In the genomic region with DNA sequence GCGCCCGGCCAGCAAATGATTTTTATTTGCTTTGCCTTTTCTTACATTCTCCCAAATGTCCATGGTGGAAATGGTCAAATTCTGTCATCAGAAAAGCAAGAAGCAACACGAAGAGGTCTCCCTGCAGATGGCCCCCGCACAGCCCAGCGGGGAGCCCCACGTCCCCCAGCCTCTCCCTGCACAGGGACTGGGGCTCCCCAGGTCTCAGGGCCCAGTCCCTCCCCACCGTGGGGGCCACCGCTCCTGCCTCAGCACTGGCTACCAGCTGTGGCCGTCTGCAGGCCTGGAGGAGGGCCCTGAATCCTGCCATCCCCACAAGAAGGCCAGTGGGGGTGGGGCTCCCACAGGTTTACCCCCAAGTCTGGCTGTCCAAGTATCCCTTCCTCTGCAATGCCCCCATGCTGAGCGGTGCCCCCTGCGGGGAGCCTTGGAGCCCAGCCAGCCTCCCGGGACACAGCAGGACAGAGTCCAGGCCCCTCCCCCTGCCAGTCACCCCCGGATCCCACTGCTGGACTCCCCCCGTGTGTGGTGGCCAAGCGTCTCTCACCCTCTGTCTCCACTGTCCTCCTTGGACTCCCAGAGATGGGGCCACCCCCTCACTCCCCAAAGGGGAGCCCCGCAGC, we compare ENCODE assay signal across 31 cellular contexts. TPM values are rescaled to one million over a fixed set of nuclear protein-coding genes. Genes with fewer than 3 reads are reported as not detected.
"Had no signal": no experiment of that assay in that cellular context is flagged by ENCODE, and none has a peak within 500 bp of the region (broad histone marks: within the 10 kb centered on the region; RNA-seq: fewer than 3 reads in every experiment).

No MANE protein-coding gene starts in this region.

- H3K27ac Mint-ChIP-seq: activated CD4-positive, alpha-beta memory T cell treated with anti-CD3 and anti-CD28 coated beads, Interleukin-2, amount 10 ng/mL, durations not matched to agents 7 days and 5 days; activated CD4-positive, alpha-beta T cell treated with anti-CD3 and anti-CD28 coated beads, Interleukin-2, amount 10 ng/mL, durations not matched to agents 7 days and 5 days; activated naive CD4-positive, alpha-beta T cell treated with anti-CD3 and anti-CD28 coated beads, Interleukin-2, amount 10 ng/mL, durations not matched to agents 7 days and 5 days; activated naive CD4-positive, alpha-beta T cell treated with anti-CD3 and anti-CD28 coated beads, Interleukin-2, amount 50 U/mL, for 72 hours; activated naive CD8-positive, alpha-beta T cell treated with anti-CD3 and anti-CD28 coated beads, Interleukin-2, amount 10 ng/mL, durations not matched to agents 7 days and 5 days; activated T-cell treated with anti-CD3 and anti-CD28 coated beads, Interleukin-2, amount 50 U/mL, for 24 hours; activated T-cell treated with anti-CD3 and anti-CD28 coated beads, Interleukin-2, amount 50 U/mL, for 72 hours; brain; effector memory CD8-positive, alpha-beta T cell; T-helper 17 cell; T-helper 2 cell treated with Interferon-gamma antibody and Interleukin-4, amounts not matched to agents 5 μg/mL and 100 μg/mL, for 36 hours had no signal

- H3K36me3 ChIP-seq: ascending aorta, breast epithelium, cardiac muscle cell, esophagus muscularis mucosa, gastrocnemius medialis, heart left ventricle had no signal

- DNase-seq: activated CD4-positive, alpha-beta memory T cell treated with anti-CD3 and anti-CD28 coated beads, Interleukin-2, amount 10 ng/mL, durations not matched to agents 7 days and 5 days; activated CD4-positive, alpha-beta T cell treated with anti-CD3 and anti-CD28 coated beads for 1 hour; activated CD4-positive, alpha-beta T cell treated with anti-CD3 and anti-CD28 coated beads for 4 hours; activated CD4-positive, alpha-beta T cell treated with anti-CD3 and anti-CD28 coated beads, Interleukin-2, amount 10 ng/mL, durations not matched to agents 7 days and 5 days; activated CD4-positive, alpha-beta T cell treated with anti-CD3 and anti-CD28 coated beads, Interleukin-2, amount 50 U/mL, for 4 hours; activated CD8-positive, alpha-beta memory T cell treated with anti-CD3 and anti-CD28 coated beads, Interleukin-2, amount 50 U/mL, for 48 hours; activated gamma-delta T cell; activated naive CD4-positive, alpha-beta T cell; activated naive CD4-positive, alpha-beta T cell treated with anti-CD3 and anti-CD28 coated beads, Interleukin-2, amount 10 ng/mL, durations not matched to agents 7 days and 5 days; activated naive CD8-positive, alpha-beta T cell treated with anti-CD3 and anti-CD28 coated beads, Interleukin-2, amount 10 ng/mL, durations not matched to agents 7 days and 5 days; activated T-cell treated with anti-CD3 and anti-CD28 coated beads for 4 hours; activated T-cell treated with anti-CD3 and anti-CD28 coated beads, Interleukin-2, amount 50 U/mL, for 24 hours; activated T-cell treated with anti-CD3 and anti-CD28 coated beads, Interleukin-2, amount 50 U/mL, for 72 hours; cortex of kidney; dermis blood vessel endothelial cell; effector CD4-positive, alpha-beta T cell; effector memory CD8-positive, alpha-beta T cell; erythroblast; foreskin keratinocyte; gastrocnemius medialis; glutamatergic neuron; heart left ventricle; T-helper 17 cell; T1000 had no signal

- ATAC-seq: activated naive CD4-positive, alpha-beta T cell treated with anti-CD3 and anti-CD28 coated beads, Interleukin-2, amount 50 U/mL, for 72 hours; activated T-cell treated with anti-CD3 and anti-CD28 coated beads, Interleukin-2, amount 50 U/mL, for 72 hours; effector memory CD8-positive, alpha-beta T cell; foreskin keratinocyte; gastrocnemius medialis; heart left ventricle; T-helper 17 cell had no signal

- H3K27me3 ChIP-seq: ascending aorta had no signal

- H3K4me1 ChIP-seq: breast epithelium, esophagus muscularis mucosa, foreskin keratinocyte, gastrocnemius medialis had no signal

- H3K9me3 Mint-ChIP-seq: activated CD4-positive, alpha-beta memory T cell treated with anti-CD3 and anti-CD28 coated beads, Interleukin-2, amount 10 ng/mL, durations not matched to agents 7 days and 5 days; activated CD4-positive, alpha-beta T cell treated with anti-CD3 and anti-CD28 coated beads, Interleukin-2, amount 10 ng/mL, durations not matched to agents 7 days and 5 days; activated naive CD4-positive, alpha-beta T cell treated with anti-CD3 and anti-CD28 coated beads, Interleukin-2, amount 10 ng/mL, durations not matched to agents 7 days and 5 days; activated naive CD4-positive, alpha-beta T cell treated with anti-CD3 and anti-CD28 coated beads, Interleukin-2, amount 50 U/mL, for 72 hours; activated naive CD8-positive, alpha-beta T cell treated with anti-CD3 and anti-CD28 coated beads, Interleukin-2, amount 10 ng/mL, durations not matched to agents 7 days and 5 days; activated T-cell treated with anti-CD3 and anti-CD28 coated beads, Interleukin-2, amount 50 U/mL, for 24 hours; activated T-cell treated with anti-CD3 and anti-CD28 coated beads, Interleukin-2, amount 50 U/mL, for 72 hours; effector memory CD8-positive, alpha-beta T cell; T-helper 2 cell treated with Interferon-gamma antibody and Interleukin-4, amounts not matched to agents 5 μg/mL and 100 μg/mL, for 36 hours had no signal

- H3K4me3 Mint-ChIP-seq: activated CD4-positive, alpha-beta memory T cell treated with anti-CD3 and anti-CD28 coated beads, Interleukin-2, amount 10 ng/mL, durations not matched to agents 7 days and 5 days; activated CD4-positive, alpha-beta T cell treated with anti-CD3 and anti-CD28 coated beads, Interleukin-2, amount 10 ng/mL, durations not matched to agents 7 days and 5 days; activated naive CD4-positive, alpha-beta T cell treated with anti-CD3 and anti-CD28 coated beads, Interleukin-2, amount 10 ng/mL, durations not matched to agents 7 days and 5 days; activated naive CD8-positive, alpha-beta T cell treated with anti-CD3 and anti-CD28 coated beads, Interleukin-2, amount 10 ng/mL, durations not matched to agents 7 days and 5 days; activated T-cell treated with anti-CD3 and anti-CD28 coated beads, Interleukin-2, amount 50 U/mL, for 24 hours; activated T-cell treated with anti-CD3 and anti-CD28 coated beads, Interleukin-2, amount 50 U/mL, for 72 hours; brain; effector memory CD8-positive, alpha-beta T cell; T-helper 17 cell; T-helper 2 cell treated with Interferon-gamma antibody and Interleukin-4, amounts not matched to agents 5 μg/mL and 100 μg/mL, for 36 hours had no signal

- H3K9me3 ChIP-seq: ascending aorta, breast epithelium, gastrocnemius medialis, heart left ventricle had no signal

- H3K4me1 Mint-ChIP-seq: activated CD4-positive, alpha-beta T cell treated with anti-CD3 and anti-CD28 coated beads, Interleukin-2, amount 10 ng/mL, durations not matched to agents 7 days and 5 days had no signal

- H3K36me3 Mint-ChIP-seq: activated naive CD4-positive, alpha-beta T cell treated with anti-CD3 and anti-CD28 coated beads, Interleukin-2, amount 10 ng/mL, durations not matched to agents 7 days and 5 days; activated naive CD4-positive, alpha-beta T cell treated with anti-CD3 and anti-CD28 coated beads, Interleukin-2, amount 50 U/mL, for 72 hours; activated naive CD8-positive, alpha-beta T cell treated with anti-CD3 and anti-CD28 coated beads, Interleukin-2, amount 10 ng/mL, durations not matched to agents 7 days and 5 days; brain had no signal

- H3K27ac ChIP-seq: ascending aorta, breast epithelium, cardiac muscle cell, esophagus muscularis mucosa, foreskin keratinocyte, gastrocnemius medialis, heart left ventricle had no signal

- H3K4me3 ChIP-seq: ascending aorta, breast epithelium, cardiac muscle cell, esophagus muscularis mucosa, gastrocnemius medialis, heart left ventricle had no signal

RNA-seq across cellular contexts. Expression of a gene that starts 38.2 kb away (rescaled TPM):
- total RNA-seq: activated CD4-positive, alpha-beta memory T cell treated with anti-CD3 and anti-CD28 coated beads, Interleukin-2, amount 10 ng/mL, durations not matched to agents 7 days and 5 days; activated CD4-positive, alpha-beta T cell treated with anti-CD3 and anti-CD28 coated beads, Interleukin-2, amount 10 ng/mL, durations not matched to agents 7 days and 5 days; activated naive CD8-positive, alpha-beta T cell treated with anti-CD3 and anti-CD28 coated beads, Interleukin-2, amount 10 ng/mL, durations not matched to agents 7 days and 5 days; activated T-cell treated with anti-CD3 and anti-CD28 coated beads, Interleukin-2, amount 50 U/mL, for 72 hours; T-helper 17 cell had no signal
